8 cellular contexts compared by ENCODE assay signal in the genomic region with DNA sequence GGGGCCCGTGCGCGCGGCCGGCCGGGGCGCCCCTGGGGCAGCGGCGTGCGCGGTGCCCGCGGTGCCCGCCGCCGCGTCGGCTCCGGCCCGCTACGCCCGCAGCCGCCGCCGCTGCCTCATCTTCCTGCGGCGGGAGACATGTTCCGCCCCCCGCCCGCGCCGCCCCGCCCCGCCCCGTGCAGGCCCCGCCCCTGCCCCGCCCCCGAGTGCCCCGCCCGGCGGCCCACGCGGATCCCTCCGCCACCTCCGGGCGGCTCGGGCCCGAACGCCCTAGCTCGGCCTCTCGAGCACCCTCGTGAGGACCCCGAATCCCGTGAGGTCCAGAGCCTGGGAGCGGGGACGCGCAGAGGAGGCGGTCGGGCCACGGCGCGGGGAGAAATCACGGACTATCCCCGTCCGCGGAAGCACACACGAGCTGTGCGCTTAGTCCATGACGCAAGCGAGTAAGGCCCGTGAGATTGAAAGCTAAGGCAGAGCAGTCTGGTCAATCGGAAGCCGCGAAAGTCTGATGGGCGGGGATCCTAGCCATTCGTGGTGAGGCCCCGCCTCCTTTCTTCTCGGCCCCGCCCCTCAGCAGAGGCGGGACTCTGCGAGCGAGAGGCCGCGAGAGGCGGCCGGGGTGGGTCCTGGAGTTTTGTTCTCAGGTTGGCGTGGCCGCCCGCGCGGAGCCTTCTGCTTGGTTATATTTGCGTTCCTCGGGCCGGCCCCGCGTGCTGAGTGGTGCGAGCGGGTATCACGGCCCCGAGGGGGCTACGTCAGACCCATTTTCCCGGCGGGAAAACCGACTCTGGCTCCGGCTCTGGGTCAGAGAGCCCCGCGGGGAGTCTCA. TPM values are rescaled to one million over a fixed set of nuclear protein-coding genes. Genes with fewer than 3 reads are reported as not detected.
DNase-seq lines count a peak whose midpoint lies in the region; ATAC-seq and TF ChIP-seq lines count a peak whose summit lies in the region.

A gene (minus strand): TSS at position 145 of the 829 bp plus-strand sequence. CDS start 2,367 bp downstream, outside the sequence.

- H3K27me3 Mint-ChIP-seq in activated CD4-positive, alpha-beta T cell treated with anti-CD3 and anti-CD28 coated beads, Interleukin-2, amount 10 ng/mL, durations not matched to agents 7 days and 5 days = no peaks in the 10 kb centered on the region

- peaks cover 22% of the 10 kb centered on the region for H3K4me1 Mint-ChIP-seq in activated CD4-positive, alpha-beta T cell treated with anti-CD3 and anti-CD28 coated beads, Interleukin-2, amount 10 ng/mL, durations not matched to agents 7 days and 5 days

- H3K4me1 ChIP-seq in BLaER1 = peaks cover 65% of the 10 kb centered on the region

- H3K4me3 Mint-ChIP-seq in activated CD4-positive, alpha-beta T cell treated with anti-CD3 and anti-CD28 coated beads, Interleukin-2, amount 10 ng/mL, durations not matched to agents 7 days and 5 days = peak within 1 kb of the TSS; percentile 74

- no peak for TF ChIP-seq CTCF in coronary artery (IDR thresholded peaks at IDR 0.05)

- POLR2A ChIA-PET in activated CD4-positive, alpha-beta T cell treated with anti-CD3 and anti-CD28 coated beads, Interleukin-2, amount 10 ng/mL, durations not matched to agents 7 days and 5 days (lab: Charles Lee) = no interaction called here

- H3K27me3 ChIP-seq in BLaER1 = no peaks in the 10 kb centered on the region
- no peaks in the 10 kb centered on the region for H3K27me3 ChIP-seq in layer of hippocampus (ENCODE audit: control insufficient read depth, insufficient read depth, low read length)

- H3K9ac ChIP-seq in BLaER1 = peak within 1 kb of the TSS; percentile 99

- peak within 1 kb of the TSS; percentile 99 for H3K4me2 ChIP-seq in BLaER1

- H3K36me3 ChIP-seq in BLaER1 = peaks cover 26% of the 10 kb centered on the region

- ATAC-seq in GM19328 (IDR thresholded peaks at IDR 0.05; ENCODE audit: unreplicated experiment) = peak; percentile 74
- ATAC-seq in HG03520 (IDR thresholded peaks at IDR 0.05; ENCODE audit: unreplicated experiment) = peak; percentile 50

- H3K27ac Mint-ChIP-seq in activated CD4-positive, alpha-beta T cell treated with anti-CD3 and anti-CD28 coated beads, Interleukin-2, amount 10 ng/mL, durations not matched to agents 7 days and 5 days = peak within 1 kb of the TSS; percentile 88

- H4K20me1 ChIP-seq in BLaER1 = no peaks in the 10 kb centered on the region

- H3K36me3 Mint-ChIP-seq in activated CD4-positive, alpha-beta T cell treated with anti-CD3 and anti-CD28 coated beads, Interleukin-2, amount 10 ng/mL, durations not matched to agents 7 days and 5 days (ENCODE audit: low read depth) = peaks cover 5% of the 10 kb centered on the region

- CTCF ChIA-PET in activated CD4-positive, alpha-beta T cell treated with anti-CD3 and anti-CD28 coated beads, Interleukin-2, amount 10 ng/mL, durations not matched to agents 7 days and 5 days (lab: Charles Lee) = interaction anchor here (0.9 kb wide), 1 partner anchor 34 kb away, joined by 4 read pairs; no protein-coding TSS in a partner anchor

- H3K9me3 ChIP-seq in BLaER1 = no peaks in the 10 kb centered on the region

- no peaks in the 10 kb centered on the region for H3K9me3 Mint-ChIP-seq in activated CD4-positive, alpha-beta T cell treated with anti-CD3 and anti-CD28 coated beads, Interleukin-2, amount 10 ng/mL, durations not matched to agents 7 days and 5 days

- H3K27ac ChIP-seq in BLaER1 (peak within 1 kb of the TSS; percentile 100), coronary artery (peak within 1 kb of the TSS; percentile 99), layer of hippocampus (ENCODE audit: low read depth, low read length) (peak within 1 kb of the TSS; percentile 100)

- DNase-seq in NCI-H69 (lab: John Stamatoyannopoulos, UW) = peak; percentile 99
- DNase-seq in activated CD4-positive, alpha-beta T cell treated with anti-CD3 and anti-CD28 coated beads, Interleukin-2, amount 10 ng/mL, durations not matched to agents 7 days and 5 days = peak; percentile 98
- peak; percentile 98 for DNase-seq in coronary artery (ENCODE audit: low spot score)
- DNase-seq in stimulated activated CD4-positive, alpha-beta T cell treated with anti-CD3 and anti-CD28 coated beads, Interleukin-1b, Interleukin-23, amount 100 ng/mL, for 4 hours (ENCODE audit: low read depth in 2 of 2) = peak; percentile 98

- H3K4me3 ChIP-seq in BLaER1 (peak within 1 kb of the TSS; percentile 97), coronary artery (peak within 1 kb of the TSS; percentile 90)

RNA-seq across cellular contexts. Expression of the gene that starts here (rescaled TPM):
- 10 to 100 TPM; 84.5 to 85.9 TPM for total RNA-seq in activated CD4-positive, alpha-beta T cell treated with anti-CD3 and anti-CD28 coated beads, Interleukin-2, amount 10 ng/mL, durations not matched to agents 7 days and 5 days

Comparison
In these comparisons a context has a peak if more than half of its experiments do, and no peak if none do; other contexts are left out.
1. Peak in every context shown above with its lines: DNase-seq, ATAC-seq, H3K4me3 ChIP-seq and H3K27ac ChIP-seq.